10 cellular contexts compared by ENCODE assay signal in genomic region chr16:30904114-30904780, GRCh38. TPM values are rescaled to one million over a fixed set of nuclear protein-coding genes. Genes with fewer than 3 reads are reported as not detected.
DNase-seq lines count a peak whose midpoint lies in the region; ATAC-seq and TF ChIP-seq lines count a peak whose summit lies in the region.
"Had no signal": no experiment of that assay in that cellular context is flagged by ENCODE, and none has a peak within 500 bp of the region (broad histone marks: within the 10 kb centered on the region; RNA-seq: fewer than 3 reads in every experiment).

No MANE protein-coding gene starts in this region.

- H3K36me3 Mint-ChIP-seq in MCF 10A (ENCODE audit: insufficient read depth, unreplicated experiment) = no peaks in the 10 kb centered on the region
- no peaks in the 10 kb centered on the region for H3K36me3 Mint-ChIP-seq in activated CD4-positive, alpha-beta memory T cell treated with anti-CD3 and anti-CD28 coated beads, Interleukin-2, amount 10 ng/mL, durations not matched to agents 7 days and 5 days (ENCODE audit: low read depth)

- in situ Hi-C loops in brain microvascular endothelial cell (cut with HindIII; ENCODE audit: low pct_ligation_motif_present, low sequenced_read_pairs) = no loop called here

- no peaks in the 10 kb centered on the region for H3K9me3 Mint-ChIP-seq in MCF 10A (ENCODE audit: unreplicated experiment)
- peaks cover 3% of the 10 kb centered on the region for H3K9me3 Mint-ChIP-seq in activated CD4-positive, alpha-beta memory T cell treated with anti-CD3 and anti-CD28 coated beads, Interleukin-2, amount 10 ng/mL, durations not matched to agents 7 days and 5 days
- H3K9me3 Mint-ChIP-seq: neural crest cell had no signal

- no peak overlapping the region for H3K4me3 Mint-ChIP-seq in MCF 10A (ENCODE audit: unreplicated experiment)
- H3K4me3 Mint-ChIP-seq in activated CD4-positive, alpha-beta memory T cell treated with anti-CD3 and anti-CD28 coated beads, Interleukin-2, amount 10 ng/mL, durations not matched to agents 7 days and 5 days = no peak overlapping the region
- H3K4me3 Mint-ChIP-seq: neural crest cell had no signal

- POLR2A ChIA-PET in MCF 10A (lab: Yijun Ruan, JAX) = interaction anchor here (0.6 to 0.7 kb wide), 3 partner anchors 10 to 509 kb away, joined by 3 to 4 read pairs (median 3); no protein-coding TSS in a partner anchor
- POLR2A ChIA-PET in activated CD4-positive, alpha-beta memory T cell treated with anti-CD3 and anti-CD28 coated beads, Interleukin-2, amount 10 ng/mL, durations not matched to agents 7 days and 5 days (lab: Charles Lee) = interaction anchor here (0.8 to 1.6 kb wide), 4 partner anchors 12 to 90 kb away, joined by 3 to 9 read pairs (median 4); no protein-coding TSS in a partner anchor

- ATAC-seq in lower lobe of right lung (no peak), upper lobe of right lung (no peak), HG02852 (IDR thresholded peaks at IDR 0.05; ENCODE audit: unreplicated experiment) (no peak)

- BruUV-seq in MCF 10A (replicated peaks; lab: Mats Ljungman, UMichigan) = no TSS peak

- H3K27ac ChIP-seq in breast epithelium (peak overlapping the region; percentile 1 to 61), lower lobe of right lung (peak overlapping the region; percentile 91), upper lobe of right lung (peak overlapping the region; percentile 84), brain microvascular endothelial cell (no peak overlapping the region)

- TF ChIP-seq CTCF in breast epithelium (IDR thresholded peaks at IDR 0.05) (no peak), MCF 10A (IDR thresholded peaks at IDR 0.05; ENCODE audit: unreplicated experiment) (no peak), lower lobe of right lung (IDR thresholded peaks at IDR 0.05) (no peak), upper lobe of right lung (IDR thresholded peaks at IDR 0.05) (no peak), brain microvascular endothelial cell (IDR thresholded peaks at IDR 0.05; ENCODE audit: low read depth, low read length, missing control alignments) (no peak)

- intact Hi-C loops in breast epithelium (cut with DNase I; ENCODE audit: low total_unique reads) = loop anchor here (10.0 kb wide), 1 partner anchor 59 kb away; no protein-coding TSS in a partner anchor
- intact Hi-C loops in MCF 10A (cut with micrococcal nuclease) = no loop called here
- intact Hi-C loops in lower lobe of right lung (cut with DNase I) = no loop called here
- intact Hi-C loops in upper lobe of right lung (cut with DNase I) = no loop called here

- TF ChIP-seq POLR2A in breast epithelium (IDR thresholded peaks at IDR 0.05) = no peak

- H3K4me1 ChIP-seq in breast epithelium (peaks cover 4% of the 10 kb centered on the region in 2 donors), lower lobe of right lung (peaks cover 35% of the 10 kb centered on the region), upper lobe of right lung (peaks cover 21% of the 10 kb centered on the region)

- CTCF ChIA-PET in MCF 10A (lab: Yijun Ruan, JAX) = interaction anchor here (0.6 to 5.6 kb wide), 2 partner anchors 61 to 97 kb away, joined by 3 to 88 read pairs; no protein-coding TSS in a partner anchor
- CTCF ChIA-PET in activated CD4-positive, alpha-beta memory T cell treated with anti-CD3 and anti-CD28 coated beads, Interleukin-2, amount 10 ng/mL, durations not matched to agents 7 days and 5 days (lab: Charles Lee) = interaction anchor here (1.5 kb wide), 1 partner anchor 59 kb away, joined by 12 read pairs; no protein-coding TSS in a partner anchor

- no peaks in the 10 kb centered on the region for H3K36me3 ChIP-seq in breast epithelium
- H3K36me3 ChIP-seq in lower lobe of right lung = no peaks in the 10 kb centered on the region
- no peaks in the 10 kb centered on the region for H3K36me3 ChIP-seq in upper lobe of right lung
- no peaks in the 10 kb centered on the region for H3K36me3 ChIP-seq in brain microvascular endothelial cell (replicated peaks)

- H3K9me3 ChIP-seq in breast epithelium (no peaks in the 10 kb centered on the region), lower lobe of right lung (no peaks in the 10 kb centered on the region), upper lobe of right lung (no peaks in the 10 kb centered on the region)

- DNase-seq in breast epithelium (ENCODE audit: low spot score in 2 of 2) (no peak), MCF 10A (ENCODE audit: unreplicated experiment) (no peak), lower lobe of right lung (peak; percentile 48), upper lobe of right lung (no peak), brain microvascular endothelial cell (no peak)
- DNase-seq in activated CD4-positive, alpha-beta memory T cell treated with anti-CD3 and anti-CD28 coated beads, Interleukin-2, amount 10 ng/mL, durations not matched to agents 7 days and 5 days = no peak
- DNase-seq in stimulated activated naive CD4-positive, alpha-beta T cell treated with Interleukin-2 at 50 U/mL for 16 hours (lab: John Stamatoyannopoulos, UW) = no peak
- DNase-seq: SHP77 had no signal

- no peak overlapping the region for H3K27ac Mint-ChIP-seq in MCF 10A (ENCODE audit: low read depth, unreplicated experiment)
- H3K27ac Mint-ChIP-seq in activated CD4-positive, alpha-beta memory T cell treated with anti-CD3 and anti-CD28 coated beads, Interleukin-2, amount 10 ng/mL, durations not matched to agents 7 days and 5 days = peak overlapping the region; percentile 94

- no peaks in the 10 kb centered on the region for H3K27me3 Mint-ChIP-seq in MCF 10A (ENCODE audit: insufficient read depth, unreplicated experiment)
- no peaks in the 10 kb centered on the region for H3K27me3 Mint-ChIP-seq in activated CD4-positive, alpha-beta memory T cell treated with anti-CD3 and anti-CD28 coated beads, Interleukin-2, amount 10 ng/mL, durations not matched to agents 7 days and 5 days

- H3K4me3 ChIP-seq in breast epithelium (no peak overlapping the region), lower lobe of right lung (no peak overlapping the region), upper lobe of right lung (no peak overlapping the region), brain microvascular endothelial cell (ENCODE audit: low read depth, low read length) (no peak overlapping the region)

- H3K4me1 Mint-ChIP-seq in MCF 10A (ENCODE audit: insufficient read depth, unreplicated experiment) = no peaks in the 10 kb centered on the region
- peaks cover 50% of the 10 kb centered on the region for H3K4me1 Mint-ChIP-seq in activated CD4-positive, alpha-beta memory T cell treated with anti-CD3 and anti-CD28 coated beads, Interleukin-2, amount 10 ng/mL, durations not matched to agents 7 days and 5 days

- H3K27me3 ChIP-seq in breast epithelium (no peaks in the 10 kb centered on the region), lower lobe of right lung (ENCODE audit: low read depth) (no peaks in the 10 kb centered on the region), upper lobe of right lung (no peaks in the 10 kb centered on the region), brain microvascular endothelial cell (replicated peaks) (no peaks in the 10 kb centered on the region)

RNA-seq across cellular contexts. Expression of gene CTF1, which starts 7.8 kb away (rescaled TPM):
- total RNA-seq in breast epithelium (1 to 10 TPM; 2.6 to 4.5 (median 3.4) TPM), MCF 10A (2022) (3.6 and 4.1 TPM in 2 replicates), lower lobe of right lung (10.3 TPM), upper lobe of right lung (9.3 TPM)
- under 1 TPM; 0.20 to 0.25 TPM for total RNA-seq in activated CD4-positive, alpha-beta memory T cell treated with anti-CD3 and anti-CD28 coated beads, Interleukin-2, amount 10 ng/mL, durations not matched to agents 7 days and 5 days

RNA-seq across cellular contexts. Expression of gene BCL7C, which starts 10.4 kb away (rescaled TPM):
- total RNA-seq in breast epithelium (10 to 100 TPM; 29.4 to 47.2 (median 36.2) TPM), MCF 10A (2022) (32.0 and 33.9 TPM in 2 replicates), lower lobe of right lung (23.3 TPM), upper lobe of right lung (25.3 TPM)
- total RNA-seq in activated CD4-positive, alpha-beta memory T cell treated with anti-CD3 and anti-CD28 coated beads, Interleukin-2, amount 10 ng/mL, durations not matched to agents 7 days and 5 days = 10 to 100 TPM; 22.3 to 23.5 TPM

RNA-seq across cellular contexts. Expression of gene FBXL19, which starts 19.1 kb away (rescaled TPM):
- total RNA-seq in breast epithelium = 10 to 100 TPM in 1 of 3 donors, 1 to 10 TPM in 2; 4.5 to 12.7 (median 9.2) TPM
- 18.0 and 23.4 TPM in 2 replicates for total RNA-seq in MCF 10A (2022)
- total RNA-seq in activated CD4-positive, alpha-beta memory T cell treated with anti-CD3 and anti-CD28 coated beads, Interleukin-2, amount 10 ng/mL, durations not matched to agents 7 days and 5 days = 10 to 100 TPM; 25.8 to 27.2 TPM
- total RNA-seq in lower lobe of right lung = 14.5 TPM
- 13.4 TPM for total RNA-seq in upper lobe of right lung

RNA-seq across cellular contexts. Expression of gene ORAI3, which starts 44.6 kb away (rescaled TPM):
- total RNA-seq in breast epithelium (10 to 100 TPM; 20.0 to 40.5 (median 25.9) TPM), MCF 10A (2022) (16.2 and 21.2 TPM in 2 replicates), lower lobe of right lung (30.2 TPM), upper lobe of right lung (19.5 TPM)
- total RNA-seq in activated CD4-positive, alpha-beta memory T cell treated with anti-CD3 and anti-CD28 coated beads, Interleukin-2, amount 10 ng/mL, durations not matched to agents 7 days and 5 days = 10 to 100 TPM; 30.3 to 33.6 TPM

RNA-seq across cellular contexts. Expression of gene SETD1A, which starts 53.3 kb away (rescaled TPM):
- 1 to 10 TPM; 4.8 to 5.6 (median 5.1) TPM for total RNA-seq in breast epithelium
- 15.0 and 15.8 TPM in 2 replicates for total RNA-seq in MCF 10A (2022)
- 10 to 100 TPM; 18.8 to 20.3 TPM for total RNA-seq in activated CD4-positive, alpha-beta memory T cell treated with anti-CD3 and anti-CD28 coated beads, Interleukin-2, amount 10 ng/mL, durations not matched to agents 7 days and 5 days
- 15.0 TPM for total RNA-seq in lower lobe of right lung
- 18.6 TPM for total RNA-seq in upper lobe of right lung
